9 cellular contexts compared by ENCODE assay signal in genomic region chr9:6931913-6932312, GRCh38.
DNase-seq lines count a peak whose midpoint lies in the region; ATAC-seq and TF ChIP-seq lines count a peak whose summit lies in the region.
"Had no signal": no experiment of that assay in that cellular context is flagged by ENCODE, and none has a peak within 500 bp of the region (broad histone marks: within the 10 kb centered on the region; RNA-seq: fewer than 3 reads in every experiment).

No MANE protein-coding gene starts in this region.

- no peaks in the 10 kb centered on the region for H3K9me3 ChIP-seq in body of pancreas
- no peaks in the 10 kb centered on the region for H3K9me3 ChIP-seq in naive thymus-derived CD4-positive, alpha-beta T cell (ENCODE audit: control insufficient read depth in 2 of 3, low read length in 3 of 3)
- H3K9me3 ChIP-seq: thyroid gland had no signal

- H3K27me3 Mint-ChIP-seq in naive thymus-derived CD4-positive, alpha-beta T cell: no peaks in the 10 kb centered on the region

- H3K4me1 ChIP-seq in body of pancreas: peaks cover 33% of the 10 kb centered on the region
- H3K4me1 ChIP-seq in naive thymus-derived CD4-positive, alpha-beta T cell (ENCODE audit: control insufficient read depth in 2 of 2, insufficient read depth in 2 of 2, low read length in 2 of 2): no peaks in the 10 kb centered on the region

- no peak for TF ChIP-seq POLR2A in body of pancreas (IDR thresholded peaks at IDR 0.05)

- H3K27me3 ChIP-seq in body of pancreas: no peaks in the 10 kb centered on the region
- H3K27me3 ChIP-seq in naive thymus-derived CD4-positive, alpha-beta T cell (ENCODE audit: control insufficient read depth in 2 of 2, insufficient read depth in 2 of 2, low read length in 2 of 2): no peaks in the 10 kb centered on the region
- H3K27me3 ChIP-seq: thyroid gland had no signal

- WGBS in body of pancreas, 2 donors: 50 to 78% methylated on average over 4 of the region's 4 CpGs

- intact Hi-C loops in body of pancreas (cut with DNase I): no loop called here
- intact Hi-C loops in naive thymus-derived CD4-positive, alpha-beta T cell (cut with micrococcal nuclease): no loop called here

- H3K27ac ChIP-seq in body of pancreas: no peak overlapping the region
- H3K27ac ChIP-seq in naive thymus-derived CD4-positive, alpha-beta T cell (ENCODE audit: low read depth, low read length): no peak overlapping the region
- H3K27ac ChIP-seq: thyroid gland had no signal

- peak; percentile 61 for ATAC-seq in HG03521 (IDR thresholded peaks at IDR 0.05; ENCODE audit: unreplicated experiment)
- ATAC-seq in body of pancreas: peak; percentile 85
- ATAC-seq in omental fat pad (ENCODE audit: low FRiP score): peak; percentile 90
- no peak for ATAC-seq in naive thymus-derived CD4-positive, alpha-beta T cell

- CTCF ChIA-PET in naive thymus-derived CD4-positive, alpha-beta T cell (lab: Charles Lee): no interaction called here

- peaks cover 0 to 3% (median 0%) of the 10 kb centered on the region in 11 donors for H3K9me3 Mint-ChIP-seq in naive thymus-derived CD4-positive, alpha-beta T cell

- peak overlapping the region in 2 of 9 donors; percentile 29 to 74 for H3K27ac Mint-ChIP-seq in naive thymus-derived CD4-positive, alpha-beta T cell

- H3K36me3 Mint-ChIP-seq in naive thymus-derived CD4-positive, alpha-beta T cell: peaks cover 6 to 47% (median 23%) of the 10 kb centered on the region in 5 donors

- TF ChIP-seq CTCF in body of pancreas (IDR thresholded peaks at IDR 0.05): no peak
- TF ChIP-seq CTCF in omental fat pad (IDR thresholded peaks at IDR 0.05): no peak

- no peaks in the 10 kb centered on the region for H3K36me3 ChIP-seq in body of pancreas (replicated peaks in 1 of 2; ENCODE audit: insufficient read depth in 1 of 2, low read depth in 2 of 2)
- no peaks in the 10 kb centered on the region for H3K36me3 ChIP-seq in naive thymus-derived CD4-positive, alpha-beta T cell (ENCODE audit: control insufficient read depth in 2 of 3, insufficient read depth in 3 of 3, low read length in 3 of 3)
- H3K36me3 ChIP-seq: thyroid gland had no signal

- no peak overlapping the region for H3K4me3 ChIP-seq in body of pancreas
- H3K4me3 ChIP-seq in naive thymus-derived CD4-positive, alpha-beta T cell (ENCODE audit: low read length): no peak overlapping the region
- H3K4me3 ChIP-seq: thyroid gland had no signal

- DNase-seq in DMS 273 (lab: John Stamatoyannopoulos, UW; ENCODE audit: unreplicated experiment) (peak; percentile 7), DMS 273 treated with DMSO at 0.1 percent for 48 hours (lab: John Stamatoyannopoulos, UW) (no peak), body of pancreas (peak in 3 of 4 donors; percentile 38 to 68 (median 55)), omental fat pad (ENCODE audit: low spot score) (no peak), ecto neural progenitor cell (ENCODE audit: low spot score) (no peak), SKM-1 treated with dmso at 0.1 percent for 144 hours (lab: John Stamatoyannopoulos, UW; ENCODE audit: unreplicated experiment) (no peak)
- no peak for DNase-seq in naive thymus-derived CD4-positive, alpha-beta T cell

- H3K4me1 Mint-ChIP-seq in naive thymus-derived CD4-positive, alpha-beta T cell: peaks cover 6 to 45% (median 25%) of the 10 kb centered on the region in 7 donors

- POLR2A ChIA-PET in naive thymus-derived CD4-positive, alpha-beta T cell (lab: Charles Lee): no interaction called here

- no peak overlapping the region for H3K4me3 Mint-ChIP-seq in naive thymus-derived CD4-positive, alpha-beta T cell

Comparison
In these comparisons a context has a peak if more than half of its experiments do, and no peak if none do; other contexts are left out.
1. DNase-seq: peak in DMS 273 (single experiment) and body of pancreas (3 of 4); none in DMS 273 treated with DMSO at 0.1 percent for 48 hours (single experiment), omental fat pad (single experiment), naive thymus-derived CD4-positive, alpha-beta T cell (0 of 9), ecto neural progenitor cell (single experiment) and SKM-1 treated with dmso at 0.1 percent for 144 hours (single experiment).